Comparison of ENCODE assay signal across 8 cellular contexts in genomic region chr19:1651061-1651547, GRCh38. TPM values are rescaled to one million over a fixed set of nuclear protein-coding genes. Genes with fewer than 3 reads are reported as not detected.
DNase-seq lines count a peak whose midpoint lies in the region; ATAC-seq, FAIRE-seq and TF ChIP-seq lines count a peak whose summit lies in the region.

No MANE protein-coding gene starts in this region.

- H3K4me2 ChIP-seq in SK-N-SH, result peak overlapping the region; percentile 97
- peak overlapping the region; percentile 99 for H3K4me2 ChIP-seq in astrocyte (ENCODE audit: low read length)

- CTCF ChIA-PET in SK-N-SH (lab: Yijun Ruan, JAX), result interaction anchor here (1.2 to 1.6 kb wide), 6 partner anchors 15 to 120 kb away, joined by 3 to 12 read pairs (median 6); partner anchors contain the start of gene UQCR11

- H3K27me3 Mint-ChIP-seq in astrocyte (ENCODE audit: low read depth, unreplicated experiment), result no peaks in the 10 kb centered on the region

- H3K9me3 ChIP-seq in SK-N-SH, result no peaks in the 10 kb centered on the region
- no peaks in the 10 kb centered on the region for H3K9me3 ChIP-seq in astrocyte (ENCODE audit: insufficient read depth, low read depth, low read length)
- no peaks in the 10 kb centered on the region for H3K9me3 ChIP-seq in right lobe of liver

- H3K79me2 ChIP-seq in SK-N-SH (ENCODE audit: insufficient read depth) (peaks cover 55% of the 10 kb centered on the region), astrocyte (ENCODE audit: insufficient read depth, low read length) (peaks cover 56% of the 10 kb centered on the region)

- H3K4me1 ChIP-seq in SK-N-SH (ENCODE audit: control insufficient read depth in 1 of 2, insufficient read depth in 2 of 2, low read depth in 1 of 2, low read length in 1 of 2) (peaks cover 0 to 9% of the 10 kb centered on the region in 2 experiments; a peak in 2 of 4 replicates), astrocyte (ENCODE audit: insufficient read depth, low read length) (peaks cover 3% of the 10 kb centered on the region), right lobe of liver (peaks cover 0 to 4% (median 0%) of the 10 kb centered on the region in 4 donors)

- WGBS in SK-N-SH (ENCODE audit: low lambda C conversion rate), result 8% methylated on average over 21 of the region's 21 CpGs
- 20% methylated on average over 17 of the region's 21 CpGs for WGBS in right lobe of liver (ENCODE audit: insufficient coverage, low coverage, low lambda C conversion rate, missing lambda C conversion rate)

- H3K36me3 ChIP-seq in SK-N-SH (replicated peaks in 1 of 2; ENCODE audit: control insufficient read depth in 1 of 2, insufficient read depth in 2 of 2, low read length in 1 of 2) (peaks cover 6 to 30% of the 10 kb centered on the region in 2 experiments), astrocyte (ENCODE audit: insufficient read depth, low read length) (no peaks in the 10 kb centered on the region), right lobe of liver (no peaks in the 10 kb centered on the region)

- intact Hi-C loops in right lobe of liver (cut with DNase I), result no loop called here

- H3K4me3 ChIP-seq in SK-N-SH (ENCODE audit: low read depth in 2 of 2, low read length in 1 of 2) (peak overlapping the region; percentile 83 to 91), astrocyte (ENCODE audit: insufficient read depth, low read depth, low read length) (peak overlapping the region; percentile 84), right lobe of liver (peak overlapping the region; percentile 63 to 84 (median 81))

- H2AFZ ChIP-seq in SK-N-SH (ENCODE audit: low read depth) (no peak overlapping the region), astrocyte (ENCODE audit: low read depth, low read length) (no peak overlapping the region)

- no peak for TF ChIP-seq EP300 in SK-N-SH (IDR thresholded peaks at IDR 0.05; ENCODE audit: borderline replicate concordance in 1 of 2, low read depth in 1 of 2, low read length in 1 of 2)

- peak overlapping the region in 1 of 2 experiments; percentile 78; a peak in 3 of 4 replicates for H3K27ac ChIP-seq in SK-N-SH (ENCODE audit: low read depth in 2 of 2, low read length in 1 of 2)
- H3K27ac ChIP-seq in astrocyte (ENCODE audit: low read depth, low read length), result peak overlapping the region; percentile 49
- H3K27ac ChIP-seq in right lobe of liver, result peak overlapping the region in 1 of 3 donors; percentile 43

- H3K4me1 Mint-ChIP-seq in astrocyte (ENCODE audit: low read depth, unreplicated experiment), result no peaks in the 10 kb centered on the region

- DNase-seq in SK-N-SH (peak; percentile 73), astrocyte (ENCODE audit: low read depth) (no peak), right lobe of liver (peak in 1 of 3 donors; percentile 19), NCI-H2029 (lab: John Stamatoyannopoulos, UW) (no peak), mesenteric fat pad (ENCODE audit: low spot score) (no peak), NOMO-1 treated with dmso at 0.1 percent for 144 hours (lab: John Stamatoyannopoulos, UW; ENCODE audit: unreplicated experiment) (no peak)
- peak; percentile 27 to 33 for DNase-seq in stimulated activated CD8-positive, alpha-beta memory T cell treated with anti-CD3 and anti-CD28 coated beads, Interleukin-2, amount 100 ng/mL, for 1 hour (ENCODE audit: low read depth in 2 of 2)

- H4K20me1 ChIP-seq in SK-N-SH (ENCODE audit: insufficient read depth) (peaks cover 42% of the 10 kb centered on the region), astrocyte (ENCODE audit: insufficient read depth, low read length) (peaks cover 50% of the 10 kb centered on the region)

- H3K36me3 Mint-ChIP-seq in astrocyte (ENCODE audit: low read depth, unreplicated experiment), result peaks cover 3% of the 10 kb centered on the region

- no peaks in the 10 kb centered on the region for H3K9me2 ChIP-seq in SK-N-SH

- TF ChIP-seq CTCF in SK-N-SH (IDR thresholded peaks at IDR 0.05) (no peak), astrocyte (IDR thresholded peaks at IDR 0.05; ENCODE audit: insufficient read depth, low read depth, low read length) (no peak), right lobe of liver (IDR thresholded peaks at IDR 0.05) (no peak)

- no peak for ATAC-seq in right lobe of liver

- H3K9ac ChIP-seq in SK-N-SH (peak overlapping the region; percentile 84), astrocyte (ENCODE audit: low read length) (peak overlapping the region; percentile 86)

- TF ChIP-seq POLR2A in GM19099 (IDR thresholded peaks at IDR 0.05; ENCODE audit: extremely low read depth, insufficient read length, low read depth) (peak; percentile 41), right lobe of liver (IDR thresholded peaks at IDR 0.05) (no peak)

- H3K27me3 ChIP-seq in SK-N-SH (ENCODE audit: insufficient read depth), result no peaks in the 10 kb centered on the region
- no peaks in the 10 kb centered on the region for H3K27me3 ChIP-seq in astrocyte (ENCODE audit: insufficient read depth, low read length)
- no peaks in the 10 kb centered on the region for H3K27me3 ChIP-seq in right lobe of liver

- POLR2A ChIA-PET in SK-N-SH (lab: Yijun Ruan, JAX), result interaction anchor here (1.1 kb wide), 1 partner anchor 45 kb away, joined by 3 read pairs; the partner anchor contains the start of gene UQCR11

- no peak for FAIRE-seq in astrocyte (lab: Jason Lieb, UNC)

- H3K9me3 Mint-ChIP-seq in astrocyte (ENCODE audit: unreplicated experiment), result no peaks in the 10 kb centered on the region

- peaks cover 3% of the 10 kb centered on the region for H3F3A ChIP-seq in SK-N-SH (replicated peaks; ENCODE audit: insufficient read depth)

- no peak for TF ChIP-seq RAD21 in SK-N-SH (IDR thresholded peaks at IDR 0.05; ENCODE audit: low read length)

- H3K4me3 Mint-ChIP-seq in astrocyte (ENCODE audit: unreplicated experiment), result peak overlapping the region; percentile 92

- H3K27ac Mint-ChIP-seq in astrocyte (ENCODE audit: unreplicated experiment), result peak overlapping the region; percentile 87

TF ChIP-seq in SK-N-SH, 30 proteins besides CTCF, POLR2A, EP300 and RAD21:
- TF ChIP-seq RXRA (IDR thresholded peaks at IDR 0.05; ENCODE audit: borderline replicate concordance, low read depth) (no peak), ELF1 (IDR thresholded peaks at IDR 0.05) (no peak), FOXJ3 (CRISPR knock-in tag; IDR thresholded peaks at IDR 0.05) (no peak)
TF ChIP-seq in SK-N-SH: peak in this region for 0.

RNA-seq across cellular contexts. Expression of gene TCF3, which starts 1.3 kb away (rescaled TPM):
- 81.3 and 104 TPM in 2 replicates for polyA plus RNA-seq in SK-N-SH (2012; rRNA removed)
- 49.6 and 82.9 TPM in 2 replicates for polyA plus RNA-seq in SK-N-SH (2012; cell fraction: cytosol; rRNA removed)
- 173 and 175 TPM in 2 replicates for polyA plus RNA-seq in SK-N-SH (2012; cell fraction: nucleus; rRNA removed)
- total RNA-seq in astrocyte (156 and 173 TPM in 2 replicates), right lobe of liver (10 to 100 TPM; 11.0 to 30.1 (median 15.9) TPM), mesenteric fat pad (44.4 TPM)

RNA-seq across cellular contexts. Expression of gene UQCR11, which starts 45.8 kb away (rescaled TPM):
- 247 and 372 TPM in 2 replicates for polyA plus RNA-seq in SK-N-SH (2012; rRNA removed)
- polyA plus RNA-seq in SK-N-SH (2012; cell fraction: cytosol; rRNA removed), result 232 and 233 TPM in 2 replicates
- 81.2 and 187 TPM in 2 replicates for polyA plus RNA-seq in SK-N-SH (2012; cell fraction: nucleus; rRNA removed)
- total RNA-seq in astrocyte, result 255 and 257 TPM in 2 replicates
- total RNA-seq in right lobe of liver, result 100 to 1,000 TPM in 4 of 6 experiments, 10 to 100 TPM in 2; 59.6 to 202 (median 172) TPM
- 239 TPM for total RNA-seq in mesenteric fat pad

RNA-seq across cellular contexts. Expression of gene MBD3, which starts 58.4 kb away (rescaled TPM):
- polyA plus RNA-seq in SK-N-SH (2012; rRNA removed), result 74.1 and 96.5 TPM in 2 replicates
- polyA plus RNA-seq in SK-N-SH (2012; cell fraction: cytosol; rRNA removed), result 44.9 and 52.3 TPM in 2 replicates
- 183 and 250 TPM in 2 replicates for polyA plus RNA-seq in SK-N-SH (2012; cell fraction: nucleus; rRNA removed)
- 64.0 and 71.9 TPM in 2 replicates for total RNA-seq in astrocyte
- total RNA-seq in right lobe of liver, result 10 to 100 TPM; 27.3 to 72.1 (median 30.1) TPM
- total RNA-seq in mesenteric fat pad, result 65.0 TPM

Comparison
In these comparisons a context has a peak if more than half of its experiments do, and no peak if none do; other contexts are left out.
1. DNase-seq: peak in SK-N-SH (single experiment) and stimulated activated CD8-positive, alpha-beta memory T cell treated with anti-CD3 and anti-CD28 coated beads, Interleukin-2, amount 100 ng/mL, for 1 hour (2 of 2); none in astrocyte (single experiment), NCI-H2029 (single experiment), mesenteric fat pad (single experiment) and NOMO-1 treated with dmso at 0.1 percent for 144 hours (single experiment).
2. Peak in every context shown above with its lines, with median percentiles within 50 percentile points of each other: H3K4me3 ChIP-seq.